Comparison of ENCODE assay signal across 14 cellular contexts in genomic region chr11:33387996-33388395, GRCh38. TPM values are rescaled to one million over a fixed set of nuclear protein-coding genes. Genes with fewer than 3 reads are reported as not detected.
DNase-seq lines count a peak whose midpoint lies in the region; ATAC-seq and TF ChIP-seq lines count a peak whose summit lies in the region.
"Had no signal": no experiment of that assay in that cellular context is flagged by ENCODE, and none has a peak within 500 bp of the region (broad histone marks: within the 10 kb centered on the region; RNA-seq: fewer than 3 reads in every experiment).

No MANE protein-coding gene starts in this region.

- peaks cover 100% of the 10 kb centered on the region for H3K79me2 ChIP-seq in GM23248 (ENCODE audit: insufficient read depth)

- H3K9ac ChIP-seq in GM23248 (no peak overlapping the region), endodermal cell (ENCODE audit: extremely low read depth, low read length, poor library complexity, severe bottlenecking) (no peak overlapping the region)

- H3K36me3 ChIP-seq in GM23248 (ENCODE audit: low read depth) (0 out of 2 replicates have a peak, but pooled peaks cover 15% of the 10 kb centered on the region), endodermal cell (ENCODE audit: control insufficient read depth, insufficient read depth, low read length) (no peaks in the 10 kb centered on the region)

- no peaks in the 10 kb centered on the region for H3K9me2 ChIP-seq in GM23248 (ENCODE audit: insufficient read depth)

- no peak for TF ChIP-seq CTCF in endodermal cell (conservative IDR thresholded peaks at IDR 0.05)

- no peaks in the 10 kb centered on the region for H3K9me3 ChIP-seq in GM23248 (ENCODE audit: low read depth)
- H3K9me3 ChIP-seq in endodermal cell (ENCODE audit: control insufficient read depth, low read length) = peaks cover 13% of the 10 kb centered on the region

- no peaks in the 10 kb centered on the region for H3K36me3 Mint-ChIP-seq in endodermal cell (ENCODE audit: low read depth)
- H3K36me3 Mint-ChIP-seq: activated naive CD8-positive, alpha-beta T cell treated with anti-CD3 and anti-CD28 coated beads for 36 hours; CD4-positive, alpha-beta memory T cell had no signal

- H3K27me3 ChIP-seq in GM23248 (replicated peaks; ENCODE audit: insufficient read depth) (no peaks in the 10 kb centered on the region), endodermal cell (ENCODE audit: control insufficient read depth, insufficient read depth, low read length, poor library complexity, severe bottlenecking) (no peaks in the 10 kb centered on the region)

- no peak overlapping the region for H3K27ac Mint-ChIP-seq in endodermal cell
- H3K27ac Mint-ChIP-seq: activated CD8-positive, alpha-beta T cell treated with anti-CD3 and anti-CD28 coated beads for 36 hours; activated naive CD8-positive, alpha-beta T cell treated with anti-CD3 and anti-CD28 coated beads for 36 hours; CD4-positive, alpha-beta memory T cell had no signal

- peaks cover 3% of the 10 kb centered on the region for H3K4me1 Mint-ChIP-seq in endodermal cell
- H3K4me1 Mint-ChIP-seq: activated naive CD8-positive, alpha-beta T cell treated with anti-CD3 and anti-CD28 coated beads for 36 hours; CD4-positive, alpha-beta memory T cell had no signal

- peak; percentile 31 for DNase-seq in kidney glomerular epithelial cell (lab: John Stamatoyannopoulos, UW)
- DNase-seq in GM23248 = no peak
- DNase-seq in NCI-H1092 (lab: John Stamatoyannopoulos, UW) = no peak
- no peak for DNase-seq in NCI-H345 treated with DMSO at 0.1 percent for 48 hours (lab: John Stamatoyannopoulos, UW; ENCODE audit: unreplicated experiment)
- no peak for DNase-seq in endodermal cell
- DNase-seq: activated CD8-positive, alpha-beta T cell treated with anti-CD3 and anti-CD28 coated beads for 36 hours; activated naive CD8-positive, alpha-beta T cell treated with anti-CD3 and anti-CD28 coated beads for 36 hours; CD4-positive, alpha-beta memory T cell; NCI-H2081 treated with DMSO at 0.1 percent for 48 hours had no signal

- no peak overlapping the region for H3K27ac ChIP-seq in GM23248
- H3K27ac ChIP-seq in endodermal cell (ENCODE audit: low read depth, low read length) = no peak overlapping the region

- no peak overlapping the region for H3K4me3 Mint-ChIP-seq in endodermal cell
- H3K4me3 Mint-ChIP-seq: activated CD8-positive, alpha-beta T cell treated with anti-CD3 and anti-CD28 coated beads for 36 hours; activated naive CD8-positive, alpha-beta T cell treated with anti-CD3 and anti-CD28 coated beads for 36 hours had no signal

- no peak overlapping the region for H3K4me3 ChIP-seq in GM23248
- H3K4me3 ChIP-seq in endodermal cell (ENCODE audit: low read length) = no peak overlapping the region
- H3K4me3 ChIP-seq: K562 had no signal

- H4K20me1 ChIP-seq in GM23248 (ENCODE audit: insufficient read depth) = no peaks in the 10 kb centered on the region

- ATAC-seq in GM18511 (IDR thresholded peaks at IDR 0.05; ENCODE audit: unreplicated experiment) = peak; percentile 61
- peak; percentile 56 for ATAC-seq in GM21786 (IDR thresholded peaks at IDR 0.05; ENCODE audit: unreplicated experiment)
- peak; percentile 37 for ATAC-seq in HG03571 (IDR thresholded peaks at IDR 0.05; ENCODE audit: unreplicated experiment)
- ATAC-seq: activated CD8-positive, alpha-beta T cell treated with anti-CD3 and anti-CD28 coated beads for 36 hours; K562 had no signal

- H3K4me1 ChIP-seq in GM23248 (ENCODE audit: insufficient read depth) = no peaks in the 10 kb centered on the region
- no peaks in the 10 kb centered on the region for H3K4me1 ChIP-seq in endodermal cell (ENCODE audit: control insufficient read depth, insufficient read depth, low read length)

- in situ Hi-C loops in GM23248 (cut with MboI) = no loop called here

- H2AFZ ChIP-seq in GM23248 = no peak overlapping the region

- WGBS in GM23248 (ENCODE audit: low coverage in 1 of 2, low lambda C conversion rate in 2 of 2, missing lambda C conversion rate in 2 of 2), 2 experiments = 91% methylated on average over 5 of the region's 5 CpGs
- 90 to 94% methylated on average over 5 of the region's 5 CpGs for WGBS in endodermal cell (ENCODE audit: insufficient coverage in 1 of 2, insufficient read length in 1 of 2), 2 experiments

- no peak overlapping the region for H3K4me2 ChIP-seq in GM23248 (ENCODE audit: unreplicated experiment)

- H3K9me3 Mint-ChIP-seq in endodermal cell = peaks cover 5% of the 10 kb centered on the region
- H3K9me3 Mint-ChIP-seq: activated naive CD8-positive, alpha-beta T cell treated with anti-CD3 and anti-CD28 coated beads for 36 hours had no signal

- H3F3A ChIP-seq in GM23248 (ENCODE audit: insufficient read depth) = peaks cover 10% of the 10 kb centered on the region; the same call in 1 of the 2 replicates

- peaks cover 4% of the 10 kb centered on the region for H3K27me3 Mint-ChIP-seq in endodermal cell (ENCODE audit: insufficient read depth)

RNA-seq across cellular contexts. Expression of gene KIAA1549L, which starts 12.1 kb away (rescaled TPM):
- 29.9 and 35.3 TPM in 2 replicates for total RNA-seq in GM23248 (2014; rRNA removed; shearing (Covaris generic))
- 6.3 and 6.9 TPM in 2 replicates for polyA plus RNA-seq in GM23248 (2016; fragmentation: Nextera tagmentation; extraction: Ambion mirVana)
- 1 to 10 TPM; 1.6 to 3.2 TPM for total RNA-seq in endodermal cell
- polyA plus RNA-seq in endodermal cell (2013, experiment 1 of 2) = 8.2 TPM
- polyA plus RNA-seq in endodermal cell (2013, experiment 2 of 2) = 7.9 TPM
- total RNA-seq: activated CD8-positive, alpha-beta T cell treated with anti-CD3 and anti-CD28 coated beads for 36 hours; activated naive CD8-positive, alpha-beta T cell treated with anti-CD3 and anti-CD28 coated beads for 36 hours; CD4-positive, alpha-beta memory T cell; K562; T-helper 2 cell treated with Interferon-gamma antibody and Interleukin-4, amounts not matched to agents 100 ng/mL and 5 ng/mL, for 36 hours had no signal
- polyA plus RNA-seq: CD4-positive, alpha-beta memory T cell; K562 had no signal
